Comparison of ENCODE assay signal across 1 cellular context in the genomic region with DNA sequence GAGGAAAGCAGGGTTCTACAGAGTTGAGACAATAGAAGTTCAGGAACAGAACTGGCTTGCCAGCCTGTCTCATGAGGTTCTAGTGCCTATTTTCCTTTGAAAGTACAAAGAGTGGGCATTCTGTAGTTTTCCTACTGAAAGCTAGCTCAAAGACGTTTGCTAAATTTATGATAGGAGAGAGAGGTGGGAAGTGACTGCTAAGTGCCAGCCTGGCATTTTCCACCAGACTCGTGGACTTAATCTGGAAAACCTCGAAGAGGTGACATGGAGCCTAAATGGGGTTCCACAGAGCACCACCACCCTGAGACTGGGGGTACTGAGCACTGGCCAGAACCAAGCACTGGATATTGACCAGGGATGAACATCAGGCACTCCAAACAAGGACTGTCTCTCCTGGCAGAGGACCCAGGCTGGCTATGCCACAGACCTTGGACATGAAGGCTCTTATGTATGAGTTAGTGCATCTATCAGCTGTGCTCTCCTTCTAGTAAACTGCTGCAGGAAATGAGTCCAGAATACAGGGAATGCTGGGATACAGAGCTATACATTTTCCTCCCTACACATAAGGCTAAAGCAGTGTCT.
TF ChIP-seq lines count a peak whose summit lies in the region.

No MANE protein-coding gene starts in this region.

TF ChIP-seq in HepG2, 621 proteins besides CTCF, POLR2A, EP300 and RAD21:
- TF ChIP-seq ZNF776 (CRISPR knock-in tag; IDR thresholded peaks at IDR 0.05), result no peak
- TF ChIP-seq, protein P1, sequence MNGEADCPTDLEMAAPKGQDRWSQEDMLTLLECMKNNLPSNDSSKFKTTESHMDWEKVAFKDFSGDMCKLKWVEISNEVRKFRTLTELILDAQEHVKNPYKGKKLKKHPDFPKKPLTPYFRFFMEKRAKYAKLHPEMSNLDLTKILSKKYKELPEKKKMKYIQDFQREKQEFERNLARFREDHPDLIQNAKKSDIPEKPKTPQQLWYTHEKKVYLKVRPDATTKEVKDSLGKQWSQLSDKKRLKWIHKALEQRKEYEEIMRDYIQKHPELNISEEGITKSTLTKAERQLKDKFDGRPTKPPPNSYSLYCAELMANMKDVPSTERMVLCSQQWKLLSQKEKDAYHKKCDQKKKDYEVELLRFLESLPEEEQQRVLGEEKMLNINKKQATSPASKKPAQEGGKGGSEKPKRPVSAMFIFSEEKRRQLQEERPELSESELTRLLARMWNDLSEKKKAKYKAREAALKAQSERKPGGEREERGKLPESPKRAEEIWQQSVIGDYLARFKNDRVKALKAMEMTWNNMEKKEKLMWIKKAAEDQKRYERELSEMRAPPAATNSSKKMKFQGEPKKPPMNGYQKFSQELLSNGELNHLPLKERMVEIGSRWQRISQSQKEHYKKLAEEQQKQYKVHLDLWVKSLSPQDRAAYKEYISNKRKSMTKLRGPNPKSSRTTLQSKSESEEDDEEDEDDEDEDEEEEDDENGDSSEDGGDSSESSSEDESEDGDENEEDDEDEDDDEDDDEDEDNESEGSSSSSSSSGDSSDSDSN (CRISPR knock-in tag; IDR thresholded peaks at IDR 0.05), result 0 out of 2 replicates have a peak, but pooled peaks have one; percentile 41
